1 cellular context compared by ENCODE assay signal in genomic region chr6:26240981-26241770, GRCh38.
TF ChIP-seq lines count a peak whose summit lies in the region.

No MANE protein-coding gene starts in this region.

TF ChIP-seq in WTC11, 78 proteins besides CTCF, POLR2A, EP300 and RAD21 (continued from another document):
- TF ChIP-seq USF2 (CRISPR knock-in tag; IDR thresholded peaks at IDR 0.05) (no peak), CBFB (CRISPR knock-in tag; IDR thresholded peaks at IDR 0.05; ENCODE audit: low read depth) (no peak), EMX1 (CRISPR knock-in tag; IDR thresholded peaks at IDR 0.05) (peak; percentile 96), USF1 (CRISPR knock-in tag; IDR thresholded peaks at IDR 0.05) (no peak), NFATC4 (CRISPR knock-in tag; IDR thresholded peaks at IDR 0.05) (peak; percentile 92), FOXP4 (CRISPR knock-in tag; IDR thresholded peaks at IDR 0.05) (no peak), ATF6 (CRISPR knock-in tag; IDR thresholded peaks at IDR 0.05) (no peak), ZNF396 (CRISPR knock-in tag; IDR thresholded peaks at IDR 0.05; ENCODE audit: borderline replicate concordance) (no peak), ZNF121 (CRISPR knock-in tag; IDR thresholded peaks at IDR 0.05) (no peak), NR2C2 (CRISPR knock-in tag; IDR thresholded peaks at IDR 0.05) (no peak), AR (CRISPR knock-in tag; IDR thresholded peaks at IDR 0.05) (peak; percentile 96; the same call in 1 of the 2 replicates), TEAD4 (CRISPR knock-in tag; IDR thresholded peaks at IDR 0.05) (no peak), ZNF425 (CRISPR knock-in tag; conservative IDR thresholded peaks at IDR 0.05) (peak; percentile 89), ZNF416 (CRISPR knock-in tag; IDR thresholded peaks at IDR 0.05) (peak; percentile 96), ZNF219 (CRISPR knock-in tag; IDR thresholded peaks at IDR 0.05; ENCODE audit: borderline replicate concordance) (no peak), ZBTB21 (CRISPR knock-in tag; IDR thresholded peaks at IDR 0.05; ENCODE audit: borderline replicate concordance) (no peak), ATF3 (CRISPR knock-in tag; conservative IDR thresholded peaks at IDR 0.05) (0 out of 2 replicates have a peak, but pooled peaks have one; percentile 28), ZNF138 (CRISPR knock-in tag; conservative IDR thresholded peaks at IDR 0.05) (no peak), TP53 (CRISPR knock-in tag; IDR thresholded peaks at IDR 0.05) (no peak), ETV6 (CRISPR knock-in tag; IDR thresholded peaks at IDR 0.05) (no peak), PRRX2 (CRISPR knock-in tag; IDR thresholded peaks at IDR 0.05) (peak; percentile 90), SMAD4 (CRISPR knock-in tag; IDR thresholded peaks at IDR 0.05) (no peak), KAT7 (CRISPR knock-in tag; IDR thresholded peaks at IDR 0.05; ENCODE audit: borderline replicate concordance) (no peak), NFYB (CRISPR knock-in tag; conservative IDR thresholded peaks at IDR 0.05; ENCODE audit: low read depth) (no peak), RELA (CRISPR knock-in tag; IDR thresholded peaks at IDR 0.05; ENCODE audit: borderline replicate concordance) (no peak), ZNF512 (CRISPR knock-in tag; IDR thresholded peaks at IDR 0.05; ENCODE audit: borderline replicate concordance) (no peak), PREB (CRISPR knock-in tag; IDR thresholded peaks at IDR 0.05; ENCODE audit: borderline replicate concordance) (no peak), ZNF671 (CRISPR knock-in tag; IDR thresholded peaks at IDR 0.05) (peak; percentile 81), SP1 (CRISPR knock-in tag; conservative IDR thresholded peaks at IDR 0.05) (no peak), CDX4 (CRISPR knock-in tag; IDR thresholded peaks at IDR 0.05; ENCODE audit: borderline replicate concordance) (peak; percentile 16; the same call in 1 of the 2 replicates)
TF ChIP-seq in WTC11: peak in this region for 13.
